In genomic region chr11:20647976-20648565, GRCh38 we compare ENCODE assay signal across 8 cellular contexts. TPM values are rescaled to one million over a fixed set of nuclear protein-coding genes. Genes with fewer than 3 reads are reported as not detected.
A peak's percentile ranks its signal among the peaks of the same experiment; 100 is the strongest.
DNase-seq lines count a peak whose midpoint lies in the region; ATAC-seq lines count a peak whose summit lies in the region.

No MANE protein-coding gene starts in this region.

- no peak overlapping the region for H3K27ac ChIP-seq in right cardiac atrium (ENCODE audit: low read length)

- H3K27me3 ChIP-seq in right cardiac atrium (ENCODE audit: control insufficient read depth, insufficient read depth), result no peaks in the 10 kb centered on the region

- WGBS in right cardiac atrium, result 36% methylated on average over 4 of the region's 4 CpGs

- intact Hi-C loops in right cardiac atrium (cut with DNase I), result loop anchor here in 3 of 4 donors (5.0 to 10.0 kb wide), 3 partner anchors 867 to 1657 kb away; no protein-coding TSS in a partner anchor

- no peak overlapping the region for H3K4me3 ChIP-seq in right cardiac atrium (ENCODE audit: low read length)

- no peaks in the 10 kb centered on the region for H3K36me3 Mint-ChIP-seq in activated naive CD8-positive, alpha-beta T cell treated with anti-CD3 and anti-CD28 coated beads, Interleukin-2, amount 50 U/mL, for 24 hours (ENCODE audit: low read depth)

- ATAC-seq in GM18517 (IDR thresholded peaks at IDR 0.05; ENCODE audit: unreplicated experiment) (peak; percentile 74), HG03342 (IDR thresholded peaks at IDR 0.05; ENCODE audit: unreplicated experiment) (peak; percentile 72), right cardiac atrium (peak; percentile 31 to 42)
- ATAC-seq in activated naive CD8-positive, alpha-beta T cell treated with anti-CD3 and anti-CD28 coated beads, Interleukin-2, amount 50 U/mL, for 24 hours, result no peak

- peaks cover 8% of the 10 kb centered on the region for H3K27me3 Mint-ChIP-seq in activated naive CD8-positive, alpha-beta T cell treated with anti-CD3 and anti-CD28 coated beads, Interleukin-2, amount 50 U/mL, for 24 hours

- H3K4me3 Mint-ChIP-seq in activated naive CD8-positive, alpha-beta T cell treated with anti-CD3 and anti-CD28 coated beads, Interleukin-2, amount 50 U/mL, for 24 hours, result no peak overlapping the region

- DNase-seq in COLO668 (lab: John Stamatoyannopoulos, UW; ENCODE audit: unreplicated experiment) (peak; percentile 71), NCI-H526 (lab: John Stamatoyannopoulos, UW) (peak; percentile 58 to 74), right cardiac atrium (no peak), smooth muscle cell of the brain vasculature (ENCODE audit: low read depth, low spot score) (peak; percentile 20), dedifferentiated amniotic fluid mesenchymal stem cell (ENCODE audit: extremely low spot score) (no peak)
- DNase-seq in activated naive CD8-positive, alpha-beta T cell treated with anti-CD3 and anti-CD28 coated beads, Interleukin-2, amount 50 U/mL, for 24 hours, result peak; percentile 44

- no peaks in the 10 kb centered on the region for H3K9me3 ChIP-seq in right cardiac atrium (ENCODE audit: control insufficient read depth, low read length)

- no peaks in the 10 kb centered on the region for H3K4me1 ChIP-seq in right cardiac atrium (ENCODE audit: control insufficient read depth, insufficient read depth, low read length)

- H3K9me3 Mint-ChIP-seq in activated naive CD8-positive, alpha-beta T cell treated with anti-CD3 and anti-CD28 coated beads, Interleukin-2, amount 50 U/mL, for 24 hours, result no peaks in the 10 kb centered on the region

- no peaks in the 10 kb centered on the region for H3K4me1 Mint-ChIP-seq in activated naive CD8-positive, alpha-beta T cell treated with anti-CD3 and anti-CD28 coated beads, Interleukin-2, amount 50 U/mL, for 24 hours

- no peak overlapping the region for H3K27ac Mint-ChIP-seq in activated naive CD8-positive, alpha-beta T cell treated with anti-CD3 and anti-CD28 coated beads, Interleukin-2, amount 50 U/mL, for 24 hours

RNA-seq across cellular contexts. Expression of gene NELL1, which starts 21.3 kb away (rescaled TPM):
- total RNA-seq in right cardiac atrium, result under 1 TPM in 2 of 4 donors, not detected in 2; 0.09 to 0.22 TPM
- polyA plus RNA-seq in right cardiac atrium, result not detected

RNA-seq across cellular contexts. Expression of gene SLC6A5, which starts 48.7 kb away (rescaled TPM):
- total RNA-seq in right cardiac atrium, result not detected
- not detected for polyA plus RNA-seq in right cardiac atrium

Comparison
In these comparisons a context has a peak if more than half of its experiments do, and no peak if none do; other contexts are left out.
1. DNase-seq: peak in COLO668 (single experiment), NCI-H526 (2 of 2), activated naive CD8-positive, alpha-beta T cell treated with anti-CD3 and anti-CD28 coated beads, Interleukin-2, amount 50 U/mL, for 24 hours (single experiment) and smooth muscle cell of the brain vasculature (single experiment); none in right cardiac atrium (0 of 3) and dedifferentiated amniotic fluid mesenchymal stem cell (single experiment).